In genomic region chr17:32349854-32350661, GRCh38 we compare ENCODE assay signal across 8 cellular contexts. TPM values are rescaled to one million over a fixed set of nuclear protein-coding genes. Genes with fewer than 3 reads are reported as not detected.
DNase-seq lines count a peak whose midpoint lies in the region; ATAC-seq and TF ChIP-seq lines count a peak whose summit lies in the region.

Gene ZNF207, plus strand, starts transcription at chr17:32350157. Its CDS starts 129 bp downstream, at chr17:32350286.

- H3K9ac ChIP-seq in SK-N-MC (ENCODE audit: insufficient read length): peak within 1 kb of the TSS; percentile 99

- H3K27me3 ChIP-seq in gastroesophageal sphincter (no peaks in the 10 kb centered on the region), neutrophil (no peaks in the 10 kb centered on the region)

- CTCF ChIA-PET in activated naive CD4-positive, alpha-beta T cell treated with anti-CD3 and anti-CD28 coated beads, Interleukin-2, amount 10 ng/mL, durations not matched to agents 7 days and 5 days (lab: Charles Lee): interaction anchor here (0.8 to 1.2 kb wide), 2 partner anchors 9 to 11 kb away, joined by 3 to 6 read pairs; no protein-coding TSS in a partner anchor

- H3K9me3 ChIP-seq in SK-N-MC (ENCODE audit: low read depth, low read length) (no peaks in the 10 kb centered on the region), gastroesophageal sphincter (no peaks in the 10 kb centered on the region), neutrophil (no peaks in the 10 kb centered on the region)

- H3K4me1 ChIP-seq in gastroesophageal sphincter (peaks cover 0 to 54% (median 32%) of the 10 kb centered on the region in 3 donors), neutrophil (ENCODE audit: control insufficient read depth in 1 of 2, insufficient read depth in 1 of 2, low read depth in 1 of 2, low read length in 1 of 2) (peaks cover 26 to 31% of the 10 kb centered on the region in 2 experiments)

- 0% methylated on average over 7 to 42 of the region's 47 CpGs for WGBS in gastroesophageal sphincter (ENCODE audit: low coverage in 1 of 2), 2 donors

- H3K4me3 Mint-ChIP-seq in activated naive CD4-positive, alpha-beta T cell treated with anti-CD3 and anti-CD28 coated beads, Interleukin-2, amount 10 ng/mL, durations not matched to agents 7 days and 5 days: peak within 1 kb of the TSS; percentile 94

- peaks cover 41% of the 10 kb centered on the region for H3K36me3 Mint-ChIP-seq in activated naive CD4-positive, alpha-beta T cell treated with anti-CD3 and anti-CD28 coated beads, Interleukin-2, amount 10 ng/mL, durations not matched to agents 7 days and 5 days

- H3K27me3 Mint-ChIP-seq in activated naive CD4-positive, alpha-beta T cell treated with anti-CD3 and anti-CD28 coated beads, Interleukin-2, amount 10 ng/mL, durations not matched to agents 7 days and 5 days: no peaks in the 10 kb centered on the region

- H3K4me3 ChIP-seq in HFF-Myc (replicated peaks; ENCODE audit: low read depth, low read length) (peak within 1 kb of the TSS; percentile 61), NB4 (ENCODE audit: low read depth, low read length) (peak within 1 kb of the TSS; percentile 91), SK-N-MC (peak within 1 kb of the TSS; percentile 90), gastroesophageal sphincter (peak within 1 kb of the TSS; percentile 72 to 99), neutrophil (ENCODE audit: low read depth in 1 of 2, low read length in 1 of 2) (peak within 1 kb of the TSS; percentile 94 to 99)

- TF ChIP-seq CTCF in HFF-Myc (IDR thresholded peaks at IDR 0.05; ENCODE audit: low read depth, low read length, missing control alignments): no peak
- TF ChIP-seq CTCF in NB4 (IDR thresholded peaks at IDR 0.05; ENCODE audit: low read depth, low read length): no peak
- TF ChIP-seq CTCF in gastroesophageal sphincter (IDR thresholded peaks at IDR 0.05): no peak
- peak; percentile 22 for TF ChIP-seq CTCF in neutrophil (IDR thresholded peaks at IDR 0.05)

- H3K9me3 Mint-ChIP-seq in activated naive CD4-positive, alpha-beta T cell treated with anti-CD3 and anti-CD28 coated beads, Interleukin-2, amount 10 ng/mL, durations not matched to agents 7 days and 5 days: no peaks in the 10 kb centered on the region

- peak within 1 kb of the TSS; percentile 100 for H3K27ac Mint-ChIP-seq in activated naive CD4-positive, alpha-beta T cell treated with anti-CD3 and anti-CD28 coated beads, Interleukin-2, amount 10 ng/mL, durations not matched to agents 7 days and 5 days

- TF ChIP-seq EP300 in gastroesophageal sphincter (IDR thresholded peaks at IDR 0.05): no peak

- DNase-seq in GF-D8 (lab: John Stamatoyannopoulos, UW) (peak; percentile 67), HFF-Myc (ENCODE audit: extremely low read depth, low read depth) (peak; percentile 88), NB4 (ENCODE audit: low read depth) (peak; percentile 98), SK-N-MC (ENCODE audit: low read depth, low spot score) (peak; percentile 86), substantia nigra (lab: John Stamatoyannopoulos, UW) (peak; percentile 30 to 94 (median 89))
- peak; percentile 97 for DNase-seq in activated naive CD4-positive, alpha-beta T cell treated with anti-CD3 and anti-CD28 coated beads, Interleukin-2, amount 10 ng/mL, durations not matched to agents 7 days and 5 days

- H3K36me3 ChIP-seq in SK-N-MC (ENCODE audit: insufficient read depth, low read length) (peaks cover 38% of the 10 kb centered on the region), gastroesophageal sphincter (peaks cover 0 to 31% of the 10 kb centered on the region in 2 donors), neutrophil (peaks cover 26% of the 10 kb centered on the region)

- peaks cover 46% of the 10 kb centered on the region for H3K4me1 Mint-ChIP-seq in activated naive CD4-positive, alpha-beta T cell treated with anti-CD3 and anti-CD28 coated beads, Interleukin-2, amount 10 ng/mL, durations not matched to agents 7 days and 5 days

- peak; percentile 91 for TF ChIP-seq POLR2A in NB4 (IDR thresholded peaks at IDR 0.05; ENCODE audit: extremely low read depth, insufficient read length)
- TF ChIP-seq POLR2A in gastroesophageal sphincter (IDR thresholded peaks at IDR 0.05): peak; percentile 50 to 65

- ATAC-seq in gastroesophageal sphincter: peak; percentile 99

- H3K27ac ChIP-seq in SK-N-MC (peak within 1 kb of the TSS; percentile 96), gastroesophageal sphincter (peak within 1 kb of the TSS; percentile 91 to 99 (median 94)), neutrophil (peak within 1 kb of the TSS; percentile 90), substantia nigra (ENCODE audit: low read depth, low read length, poor library complexity, severe bottlenecking) (peak within 1 kb of the TSS; percentile 85)

RNA-seq across cellular contexts. Expression of gene ZNF207, which starts in this region (rescaled TPM):
- total RNA-seq in gastroesophageal sphincter: 100 to 1,000 TPM in 2 of 4 donors, 10 to 100 TPM in 2; 84.4 to 146 (median 99.0) TPM

Comparison
In these comparisons a context has a peak if more than half of its experiments do, and no peak if none do; other contexts are left out.
1. Peak in every context shown above with its lines: DNase-seq, ATAC-seq, H3K4me3 ChIP-seq and H3K27ac ChIP-seq.